Comparison of ENCODE assay signal across 33 cellular contexts in genomic region chr1:69992594-69992993, GRCh38.
"Had no signal": no experiment of that assay in that cellular context is flagged by ENCODE, and none has a peak within 500 bp of the region (broad histone marks: within the 10 kb centered on the region; RNA-seq: fewer than 3 reads in every experiment).

No MANE protein-coding gene starts in this region.

- H3K27ac ChIP-seq: body of pancreas, esophagus muscularis mucosa, foreskin keratinocyte, gastrocnemius medialis, heart left ventricle had no signal

- H3K9me3 Mint-ChIP-seq: activated CD4-positive, alpha-beta T cell treated with anti-CD3 and anti-CD28 coated beads, Interleukin-2, amount 10 ng/mL, durations not matched to agents 24 days and 14 days; activated naive CD4-positive, alpha-beta T cell treated with anti-CD3 and anti-CD28 coated beads for 36 hours; activated naive CD4-positive, alpha-beta T cell treated with anti-CD3 and anti-CD28 coated beads, Interleukin-2, amount 50 U/mL, for 24 hours; activated naive CD8-positive, alpha-beta T cell treated with anti-CD3 and anti-CD28 coated beads for 36 hours; activated T-helper 1 cell treated with anti-CD3 and anti-CD28 coated beads, Interleukin-12 subunit alpha, Interleukin-12 subunit beta, Interleukin-2, Interleukin-4 antibody, amounts not matched to agents 30 ng/mL and 10 ng/mL and 1 ng/mL, durations not matched to agents 14 hours and 24 hours and 36 hours; activated T-helper 2 cell treated with anti-CD3 and anti-CD28 coated beads, Interferon-gamma antibody, Interleukin-2, Interleukin-4, amounts not matched to agents 10 μg/mL and 5 μg/mL and 100 μg/mL, durations not matched to agents 14 hours and 24 hours and 36 hours; effector memory CD8-positive, alpha-beta T cell; T-helper 2 cell treated with Interferon-gamma antibody and Interleukin-4, amounts not matched to agents 5 μg/mL and 100 μg/mL, for 36 hours had no signal

- H3K36me3 ChIP-seq: esophagus muscularis mucosa, gastrocnemius medialis, heart left ventricle had no signal

- FAIRE-seq: colon had no signal

- H3K27me3 ChIP-seq: body of pancreas, esophagus muscularis mucosa, foreskin keratinocyte, gastrocnemius medialis, heart left ventricle had no signal

- DNase-seq: activated CD4-positive, alpha-beta memory T cell treated with anti-CD3 and anti-CD28 coated beads for 36 hours; activated CD4-positive, alpha-beta T cell treated with anti-CD3 and anti-CD28 coated beads for 36 hours; activated CD4-positive, alpha-beta T cell treated with anti-CD3 and anti-CD28 coated beads, Interleukin-2, amount 10 ng/mL, durations not matched to agents 24 days and 14 days; activated CD4-positive, CD25-positive, alpha-beta regulatory T cell; activated CD4-positive, CD25-positive, alpha-beta regulatory T cell treated with anti-CD3 and anti-CD28 coated beads, Interleukin-2, amount 50 U/mL, for 72 hours; activated CD8-positive, alpha-beta memory T cell treated with anti-CD3 and anti-CD28 coated beads, Interleukin-2, amount 10 ng/mL, durations not matched to agents 7 days and 5 days; activated CD8-positive, alpha-beta memory T cell treated with anti-CD3 and anti-CD28 coated beads, Interleukin-2, amount 50 U/mL, for 4 hours; activated CD8-positive, alpha-beta T cell treated with anti-CD3 and anti-CD28 coated beads, Interleukin-2, amount 10 ng/mL, durations not matched to agents 7 days and 5 days; activated effector memory CD4-positive, alpha-beta T cell treated with anti-CD3 and anti-CD28 coated beads, Interleukin-2, amount 50 U/mL, for 16 hours; activated naive CD4-positive, alpha-beta T cell treated with anti-CD3 and anti-CD28 coated beads for 36 hours; activated naive CD8-positive, alpha-beta T cell treated with anti-CD3 and anti-CD28 coated beads for 36 hours; activated T-cell treated with anti-CD3 and anti-CD28 coated beads, Interleukin-2, amount 50 U/mL, for 1 hour; activated T-cell treated with anti-CD3 and anti-CD28 coated beads, Interleukin-2, amount 50 U/mL, for 48 hours; body of pancreas; caudate nucleus; cortex of kidney; dermis blood vessel endothelial cell; effector CD4-positive, alpha-beta T cell; effector memory CD8-positive, alpha-beta T cell; erythroblast; foreskin keratinocyte; gastrocnemius medialis; glutamatergic neuron; heart left ventricle; T-helper 1 cell; T-helper 17 cell; T1000 had no signal

- H3K36me3 Mint-ChIP-seq: activated CD4-positive, alpha-beta memory T cell treated with anti-CD3 and anti-CD28 coated beads for 36 hours; activated CD8-positive, alpha-beta memory T cell treated with anti-CD3 and anti-CD28 coated beads, Interleukin-2, amount 10 ng/mL, durations not matched to agents 7 days and 5 days; activated naive CD4-positive, alpha-beta T cell treated with anti-CD3 and anti-CD28 coated beads, Interleukin-2, amount 50 U/mL, for 24 hours; activated naive CD8-positive, alpha-beta T cell treated with anti-CD3 and anti-CD28 coated beads for 36 hours had no signal

- H3K4me1 Mint-ChIP-seq: activated CD4-positive, alpha-beta T cell treated with anti-CD3 and anti-CD28 coated beads for 36 hours; activated CD4-positive, alpha-beta T cell treated with anti-CD3 and anti-CD28 coated beads, Interleukin-2, amount 10 ng/mL, durations not matched to agents 24 days and 14 days; activated CD8-positive, alpha-beta memory T cell treated with anti-CD3 and anti-CD28 coated beads, Interleukin-2, amount 10 ng/mL, durations not matched to agents 7 days and 5 days; activated naive CD4-positive, alpha-beta T cell treated with anti-CD3 and anti-CD28 coated beads, Interleukin-2, amount 50 U/mL, for 24 hours; activated naive CD8-positive, alpha-beta T cell treated with anti-CD3 and anti-CD28 coated beads for 36 hours; T-helper 17 cell had no signal

- ATAC-seq: activated CD4-positive, alpha-beta T cell treated with anti-CD3 and anti-CD28 coated beads for 36 hours; activated CD8-positive, alpha-beta memory T cell treated with anti-CD3 and anti-CD28 coated beads, Interleukin-2, amount 10 ng/mL, durations not matched to agents 7 days and 5 days; activated CD8-positive, alpha-beta T cell treated with anti-CD3 and anti-CD28 coated beads, Interleukin-2, amount 10 ng/mL, durations not matched to agents 7 days and 5 days; body of pancreas; effector memory CD8-positive, alpha-beta T cell; foreskin keratinocyte; gastrocnemius medialis; heart left ventricle; T-helper 17 cell had no signal

- H3K9me3 ChIP-seq: body of pancreas, esophagus muscularis mucosa, gastrocnemius medialis, heart left ventricle had no signal

- H3K27me3 Mint-ChIP-seq: activated CD4-positive, alpha-beta memory T cell treated with anti-CD3 and anti-CD28 coated beads for 36 hours; activated CD4-positive, alpha-beta T cell treated with anti-CD3 and anti-CD28 coated beads for 36 hours; activated CD4-positive, alpha-beta T cell treated with anti-CD3 and anti-CD28 coated beads, Interleukin-2, amount 10 ng/mL, durations not matched to agents 24 days and 14 days; activated CD8-positive, alpha-beta memory T cell treated with anti-CD3 and anti-CD28 coated beads, Interleukin-2, amount 10 ng/mL, durations not matched to agents 7 days and 5 days; activated naive CD4-positive, alpha-beta T cell treated with anti-CD3 and anti-CD28 coated beads, Interleukin-2, amount 50 U/mL, for 24 hours; activated naive CD8-positive, alpha-beta T cell treated with anti-CD3 and anti-CD28 coated beads for 36 hours; effector memory CD8-positive, alpha-beta T cell; T-helper 17 cell had no signal

- H3K4me3 Mint-ChIP-seq: activated CD4-positive, alpha-beta memory T cell treated with anti-CD3 and anti-CD28 coated beads for 36 hours; activated CD4-positive, alpha-beta T cell treated with anti-CD3 and anti-CD28 coated beads for 36 hours; activated CD4-positive, alpha-beta T cell treated with anti-CD3 and anti-CD28 coated beads, Interleukin-2, amount 10 ng/mL, durations not matched to agents 24 days and 14 days; activated CD8-positive, alpha-beta memory T cell treated with anti-CD3 and anti-CD28 coated beads, Interleukin-2, amount 10 ng/mL, durations not matched to agents 7 days and 5 days; activated CD8-positive, alpha-beta T cell treated with anti-CD3 and anti-CD28 coated beads, Interleukin-2, amount 10 ng/mL, durations not matched to agents 7 days and 5 days; activated naive CD4-positive, alpha-beta T cell treated with anti-CD3 and anti-CD28 coated beads for 36 hours; activated naive CD4-positive, alpha-beta T cell treated with anti-CD3 and anti-CD28 coated beads, Interleukin-2, amount 50 U/mL, for 24 hours; activated naive CD8-positive, alpha-beta T cell treated with anti-CD3 and anti-CD28 coated beads for 36 hours; activated T-helper 1 cell treated with anti-CD3 and anti-CD28 coated beads, Interleukin-12 subunit alpha, Interleukin-12 subunit beta, Interleukin-2, Interleukin-4 antibody, amounts not matched to agents 30 ng/mL and 10 ng/mL and 1 ng/mL, durations not matched to agents 14 hours and 24 hours and 36 hours; effector memory CD8-positive, alpha-beta T cell; T-helper 17 cell; T-helper 2 cell treated with Interferon-gamma antibody and Interleukin-4, amounts not matched to agents 5 μg/mL and 100 μg/mL, for 36 hours had no signal

- H3K4me3 ChIP-seq: body of pancreas, esophagus muscularis mucosa, gastrocnemius medialis, heart left ventricle had no signal

- H3K4me1 ChIP-seq: body of pancreas, esophagus muscularis mucosa, gastrocnemius medialis, heart left ventricle had no signal

- H3K27ac Mint-ChIP-seq: activated CD4-positive, alpha-beta memory T cell treated with anti-CD3 and anti-CD28 coated beads for 36 hours; activated CD4-positive, alpha-beta T cell treated with anti-CD3 and anti-CD28 coated beads for 36 hours; activated CD4-positive, alpha-beta T cell treated with anti-CD3 and anti-CD28 coated beads, Interleukin-2, amount 10 ng/mL, durations not matched to agents 24 days and 14 days; activated CD8-positive, alpha-beta memory T cell treated with anti-CD3 and anti-CD28 coated beads, Interleukin-2, amount 10 ng/mL, durations not matched to agents 7 days and 5 days; activated CD8-positive, alpha-beta T cell treated with anti-CD3 and anti-CD28 coated beads, Interleukin-2, amount 10 ng/mL, durations not matched to agents 7 days and 5 days; activated naive CD4-positive, alpha-beta T cell treated with anti-CD3 and anti-CD28 coated beads for 36 hours; activated naive CD4-positive, alpha-beta T cell treated with anti-CD3 and anti-CD28 coated beads, Interleukin-2, amount 50 U/mL, for 24 hours; activated naive CD8-positive, alpha-beta T cell treated with anti-CD3 and anti-CD28 coated beads for 36 hours; activated T-helper 1 cell treated with anti-CD3 and anti-CD28 coated beads, Interleukin-12 subunit alpha, Interleukin-12 subunit beta, Interleukin-2, Interleukin-4 antibody, amounts not matched to agents 30 ng/mL and 10 ng/mL and 1 ng/mL, durations not matched to agents 14 hours and 24 hours and 36 hours; activated T-helper 2 cell treated with anti-CD3 and anti-CD28 coated beads, Interferon-gamma antibody, Interleukin-2, Interleukin-4, amounts not matched to agents 10 μg/mL and 5 μg/mL and 100 μg/mL, durations not matched to agents 14 hours and 24 hours and 36 hours; effector memory CD8-positive, alpha-beta T cell; T-helper 17 cell; T-helper 2 cell treated with Interferon-gamma antibody and Interleukin-4, amounts not matched to agents 5 μg/mL and 100 μg/mL, for 36 hours had no signal
